Comparison of ENCODE assay signal across 1 cellular context in the genomic region with DNA sequence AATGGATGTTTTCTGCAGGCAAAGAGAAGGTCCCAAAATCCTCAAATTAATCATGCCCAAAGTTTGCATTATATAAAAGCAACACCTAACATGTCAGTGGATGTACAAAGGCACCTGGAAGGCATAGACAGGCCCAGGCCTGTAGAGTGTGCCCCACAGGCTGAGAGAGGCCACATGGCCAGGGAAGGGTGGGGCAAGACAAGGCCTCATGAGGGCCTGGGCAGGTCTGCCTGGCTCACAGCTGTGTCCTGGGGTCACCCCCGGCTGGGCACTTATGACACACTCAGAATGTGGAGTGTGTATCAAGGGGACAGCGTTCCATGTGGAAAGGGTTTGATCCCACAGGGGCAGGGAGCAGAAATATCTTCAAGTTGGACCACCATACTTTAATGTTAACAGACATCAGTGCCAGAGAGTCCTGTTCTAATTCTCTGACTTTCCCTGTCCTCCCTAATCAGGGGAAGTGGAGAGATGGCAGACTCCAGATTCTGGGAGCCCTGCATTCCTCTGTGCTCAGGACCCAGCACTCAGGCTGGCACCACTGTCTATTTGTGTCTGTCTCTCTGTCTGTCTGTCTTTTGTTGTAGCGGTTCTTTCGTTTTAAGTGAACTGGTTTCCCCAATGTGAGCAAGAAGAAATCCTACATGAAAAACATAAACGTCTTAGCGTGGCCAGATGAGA.
TF ChIP-seq lines count a peak whose summit lies in the region.

No MANE protein-coding gene starts in this region.

TF ChIP-seq in SK-N-SH, 30 proteins besides CTCF, POLR2A, EP300 and RAD21 (continued from another document):
- TF ChIP-seq, protein P1, sequence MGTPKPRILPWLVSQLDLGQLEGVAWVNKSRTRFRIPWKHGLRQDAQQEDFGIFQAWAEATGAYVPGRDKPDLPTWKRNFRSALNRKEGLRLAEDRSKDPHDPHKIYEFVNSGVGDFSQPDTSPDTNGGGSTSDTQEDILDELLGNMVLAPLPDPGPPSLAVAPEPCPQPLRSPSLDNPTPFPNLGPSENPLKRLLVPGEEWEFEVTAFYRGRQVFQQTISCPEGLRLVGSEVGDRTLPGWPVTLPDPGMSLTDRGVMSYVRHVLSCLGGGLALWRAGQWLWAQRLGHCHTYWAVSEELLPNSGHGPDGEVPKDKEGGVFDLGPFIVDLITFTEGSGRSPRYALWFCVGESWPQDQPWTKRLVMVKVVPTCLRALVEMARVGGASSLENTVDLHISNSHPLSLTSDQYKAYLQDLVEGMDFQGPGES (IDR thresholded peaks at IDR 0.05; ENCODE audit: low read depth, low read length) = no peak
- TF ChIP-seq MEF2A (IDR thresholded peaks at IDR 0.05; ENCODE audit: borderline replicate concordance, low read depth) = no peak
- no peak for TF ChIP-seq FOXJ3 (CRISPR knock-in tag; IDR thresholded peaks at IDR 0.05)
- no peak for TF ChIP-seq TCF12 (IDR thresholded peaks at IDR 0.05)
- TF ChIP-seq RXRA (IDR thresholded peaks at IDR 0.05; ENCODE audit: borderline replicate concordance, low read depth) = no peak
- TF ChIP-seq SMC3 (IDR thresholded peaks at IDR 0.05; ENCODE audit: low read depth, low read length) = no peak
- no peak for TF ChIP-seq TEAD4 (IDR thresholded peaks at IDR 0.05; ENCODE audit: borderline replicate concordance, insufficient read depth)
- TF ChIP-seq RCOR1 (IDR thresholded peaks at IDR 0.05; ENCODE audit: low read length) = no peak
- no peak for TF ChIP-seq NFIC (IDR thresholded peaks at IDR 0.05; ENCODE audit: borderline replicate concordance)
- TF ChIP-seq ELF1 (IDR thresholded peaks at IDR 0.05) = no peak
